24 cellular contexts compared by ENCODE assay signal in genomic region chr6:150751296-150751695, GRCh38.
A peak's percentile ranks its signal among the peaks of the same experiment; 100 is the strongest.
DNase-seq lines count a peak whose midpoint lies in the region; ATAC-seq lines count a peak whose summit lies in the region.
"Had no signal": no experiment of that assay in that cellular context is flagged by ENCODE, and none has a peak within 500 bp of the region (broad histone marks: within the 10 kb centered on the region; RNA-seq: fewer than 3 reads in every experiment).

No MANE protein-coding gene starts in this region.

- no peaks in the 10 kb centered on the region for H3K27me3 Mint-ChIP-seq in activated T-helper 17 cell treated with anti-CD3 and anti-CD28 coated beads, Interleukin-2, amount 50 U/mL, for 72 hours
- H3K27me3 Mint-ChIP-seq: activated B cell treated with CpG ODN at 0.5 μM for 24 hours; CD4-positive, CD25-positive, alpha-beta regulatory T cell had no signal

- H3K36me3 Mint-ChIP-seq in activated T-helper 17 cell treated with anti-CD3 and anti-CD28 coated beads, Interleukin-2, amount 50 U/mL, for 72 hours (ENCODE audit: low read depth), result no peaks in the 10 kb centered on the region
- H3K36me3 Mint-ChIP-seq: CD4-positive, CD25-positive, alpha-beta regulatory T cell; immature natural killer cell; naive thymus-derived CD8-positive, alpha-beta T cell had no signal

- ATAC-seq in activated T-helper 17 cell treated with anti-CD3 and anti-CD28 coated beads, Interleukin-2, amount 50 U/mL, for 72 hours (replicated peaks), result no peak
- no peak for ATAC-seq in HG02759 (IDR thresholded peaks at IDR 0.05; ENCODE audit: unreplicated experiment)
- ATAC-seq: HepG2; naive thymus-derived CD8-positive, alpha-beta T cell; psoas muscle had no signal

- H3K9me3 Mint-ChIP-seq in activated T-helper 17 cell treated with anti-CD3 and anti-CD28 coated beads, Interleukin-2, amount 50 U/mL, for 72 hours, result no peaks in the 10 kb centered on the region
- H3K9me3 Mint-ChIP-seq: activated B cell treated with CpG ODN at 0.5 μM for 24 hours; CD4-positive, CD25-positive, alpha-beta regulatory T cell; immature natural killer cell; naive thymus-derived CD8-positive, alpha-beta T cell; T-helper 1 cell treated with Interleukin-12 subunit alpha and Interleukin-12 subunit beta and Interleukin-4 antibody, amounts not matched to agents 30 μg/mL and 1 μg/mL, for 36 hours had no signal

- no peaks in the 10 kb centered on the region for H3K4me1 Mint-ChIP-seq in activated T-helper 17 cell treated with anti-CD3 and anti-CD28 coated beads, Interleukin-2, amount 50 U/mL, for 72 hours
- H3K4me1 Mint-ChIP-seq: naive thymus-derived CD8-positive, alpha-beta T cell had no signal

- peak; percentile 70 for DNase-seq in GM03348 (ENCODE audit: low spot score)
- peak; percentile 2 for DNase-seq in amniotic epithelial cell (ENCODE audit: low read depth)
- DNase-seq in fibroblast of peridontal ligament (ENCODE audit: extremely low read depth), result peak; percentile 27
- DNase-seq in stromal cell of bone marrow (ENCODE audit: low read depth), result peak; percentile 41
- no peak for DNase-seq in cerebellar nuclear complex (lab: John Stamatoyannopoulos, UW)
- no peak for DNase-seq in GOT3 (lab: John Stamatoyannopoulos, UW)
- DNase-seq: activated B cell treated with CpG ODN at 0.5 μM for 24 hours; activated CD8-positive, alpha-beta memory T cell treated with anti-CD3 and anti-CD28 coated beads for 24 hours; amniotic stem cell; CD4-positive, CD25-positive, alpha-beta regulatory T cell; DMS79 treated with DMSO at 0.1 percent for 48 hours; immature natural killer cell; MV-4-11; naive thymus-derived CD8-positive, alpha-beta T cell; NCI-H2029 treated with DMSO at 0.1 percent for 48 hours; NCI-H510A treated with DMSO at 0.1 percent for 48 hours; psoas muscle; SHP77 treated with DMSO at 0.1 percent for 48 hours; spleen; transverse colon had no signal

- no peak overlapping the region for H3K4me3 Mint-ChIP-seq in activated T-helper 17 cell treated with anti-CD3 and anti-CD28 coated beads, Interleukin-2, amount 50 U/mL, for 72 hours
- H3K4me3 Mint-ChIP-seq: activated B cell treated with CpG ODN at 0.5 μM for 24 hours; CD4-positive, CD25-positive, alpha-beta regulatory T cell; immature natural killer cell; naive thymus-derived CD8-positive, alpha-beta T cell; T-helper 1 cell treated with Interleukin-12 subunit alpha and Interleukin-12 subunit beta and Interleukin-4 antibody, amounts not matched to agents 30 μg/mL and 1 μg/mL, for 36 hours had no signal

- H3K27ac Mint-ChIP-seq in activated T-helper 17 cell treated with anti-CD3 and anti-CD28 coated beads, Interleukin-2, amount 50 U/mL, for 72 hours, result no peak overlapping the region
- H3K27ac Mint-ChIP-seq: activated B cell treated with CpG ODN at 0.5 μM for 24 hours; CD4-positive, CD25-positive, alpha-beta regulatory T cell; immature natural killer cell; T-helper 1 cell treated with Interleukin-12 subunit alpha and Interleukin-12 subunit beta and Interleukin-4 antibody, amounts not matched to agents 30 μg/mL and 1 μg/mL, for 36 hours had no signal

Comparison
In these comparisons a context has a peak if more than half of its experiments do, and no peak if none do; other contexts are left out.
1. DNase-seq: peak in GM03348 (single experiment), amniotic epithelial cell (single experiment), fibroblast of peridontal ligament (single experiment) and stromal cell of bone marrow (single experiment); none in cerebellar nuclear complex (0 of 2) and GOT3 (single experiment).